11 cellular contexts compared by ENCODE assay signal in the genomic region with DNA sequence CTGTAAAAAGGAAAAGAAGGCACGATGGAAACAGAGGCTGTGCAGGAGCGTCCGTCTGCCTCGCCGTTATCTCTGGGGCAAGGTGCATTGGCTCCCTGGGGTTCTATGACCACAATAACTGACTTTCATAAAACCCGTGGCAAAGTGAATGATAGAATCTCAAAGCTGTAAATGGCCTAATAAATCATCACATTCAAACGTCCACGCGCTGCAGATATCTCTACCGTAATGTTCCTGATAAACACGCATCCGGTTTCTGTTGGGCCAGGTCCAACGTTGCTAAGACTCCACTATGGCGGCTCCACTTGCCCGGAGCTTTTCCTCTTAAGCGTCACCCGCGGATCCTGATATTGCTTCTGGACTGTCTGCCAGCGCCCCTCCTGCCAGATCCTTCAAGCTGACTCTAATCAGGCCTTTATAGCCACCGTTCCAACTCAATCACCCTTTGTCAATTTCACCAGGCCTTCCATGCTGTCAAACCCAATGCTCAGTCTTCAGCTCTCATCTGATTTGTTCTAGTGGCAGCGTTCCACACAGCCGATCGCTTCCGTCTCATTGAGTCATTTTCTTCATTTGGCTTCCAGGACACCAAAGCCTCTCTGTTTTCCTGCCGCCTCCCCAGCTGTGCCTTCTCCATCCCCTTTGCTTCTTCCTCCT.
A peak's percentile ranks its signal among the peaks of the same experiment; 100 is the strongest.
DNase-seq lines count a peak whose midpoint lies in the region; ATAC-seq and TF ChIP-seq lines count a peak whose summit lies in the region.
"Had no signal": no experiment of that assay in that cellular context is flagged by ENCODE, and none has a peak within 500 bp of the region (broad histone marks: within the 10 kb centered on the region; RNA-seq: fewer than 3 reads in every experiment).

No MANE protein-coding gene starts in this region.

- CTCF ChIA-PET in A673 (lab: Charles Lee) (interaction anchor here (0.7 kb wide), 1 partner anchor 337 kb away, joined by 13 read pairs; no protein-coding TSS in a partner anchor), HEK293T (lab: Yijun Ruan, JAX) (no interaction called here)

- no peak overlapping the region for H3K27ac ChIP-seq in A673 (ENCODE audit: low read depth, low read length, poor library complexity, severe bottlenecking)
- no peak overlapping the region for H3K27ac ChIP-seq in left lung

- H3K4me1 Mint-ChIP-seq in CD14-positive monocyte, result no peaks in the 10 kb centered on the region
- H3K4me1 Mint-ChIP-seq: activated naive CD8-positive, alpha-beta T cell treated with anti-CD3 and anti-CD28 coated beads, Interleukin-2, amount 10 ng/mL, durations not matched to agents 7 days and 5 days; nephron progenitor cell had no signal

- BruUV-seq in A673 (replicated peaks; lab: Mats Ljungman, UMichigan), result no TSS peak

- DNase-seq in A673 (ENCODE audit: low spot score) (peak; percentile 7), HEK293T (ENCODE audit: extremely low spot score) (peak; percentile 42), RPMI7951 (ENCODE audit: low read depth) (peak; percentile 19), left lung (no peak), ecto neural progenitor cell (ENCODE audit: low spot score) (no peak), ureter (ENCODE audit: low spot score) (no peak), CD14-positive monocyte (ENCODE audit: low spot score) (no peak)
- DNase-seq: activated naive CD8-positive, alpha-beta T cell treated with anti-CD3 and anti-CD28 coated beads, Interleukin-2, amount 10 ng/mL, durations not matched to agents 7 days and 5 days; MV-4-11; nephron progenitor cell had no signal

- H3K36me3 ChIP-seq in A673 (ENCODE audit: insufficient read depth, low read length, poor library complexity, severe bottlenecking) (no peaks in the 10 kb centered on the region), left lung (no peaks in the 10 kb centered on the region)

- H3K36me3 Mint-ChIP-seq in CD14-positive monocyte, result no peaks in the 10 kb centered on the region
- H3K36me3 Mint-ChIP-seq: activated naive CD8-positive, alpha-beta T cell treated with anti-CD3 and anti-CD28 coated beads, Interleukin-2, amount 10 ng/mL, durations not matched to agents 7 days and 5 days had no signal

- H3K4me1 ChIP-seq in A673 (ENCODE audit: insufficient read depth, low read length, poor library complexity, severe bottlenecking) (no peaks in the 10 kb centered on the region), left lung (no peaks in the 10 kb centered on the region)

- H3K27me3 ChIP-seq in A673 (replicated peaks; ENCODE audit: insufficient read depth, low read depth, low read length, poor library complexity) (no peaks in the 10 kb centered on the region), left lung (no peaks in the 10 kb centered on the region)

- peaks cover 16 to 53% (median 42%) of the 10 kb centered on the region in 7 donors for H3K9me3 Mint-ChIP-seq in CD14-positive monocyte

- no peak overlapping the region for H3K27ac Mint-ChIP-seq in CD14-positive monocyte
- H3K27ac Mint-ChIP-seq: activated naive CD8-positive, alpha-beta T cell treated with anti-CD3 and anti-CD28 coated beads, Interleukin-2, amount 10 ng/mL, durations not matched to agents 7 days and 5 days; nephron progenitor cell had no signal

- H3K4me3 Mint-ChIP-seq in CD14-positive monocyte, result no peak overlapping the region
- H3K4me3 Mint-ChIP-seq: activated naive CD8-positive, alpha-beta T cell treated with anti-CD3 and anti-CD28 coated beads, Interleukin-2, amount 10 ng/mL, durations not matched to agents 7 days and 5 days; nephron progenitor cell had no signal

- H3K27me3 Mint-ChIP-seq in CD14-positive monocyte (ENCODE audit: low read depth in 3 of 3), result peaks cover 0 to 2% (median 0%) of the 10 kb centered on the region in 3 donors
- H3K27me3 Mint-ChIP-seq: activated naive CD8-positive, alpha-beta T cell treated with anti-CD3 and anti-CD28 coated beads, Interleukin-2, amount 10 ng/mL, durations not matched to agents 7 days and 5 days had no signal

- no peak for TF ChIP-seq CTCF in A673 (conservative IDR thresholded peaks at IDR 0.05; ENCODE audit: low read depth, low read length)
- no peak for TF ChIP-seq CTCF in left lung (IDR thresholded peaks at IDR 0.05)
- no peak for TF ChIP-seq CTCF in CD14-positive monocyte (IDR thresholded peaks at IDR 0.05)

- POLR2A ChIA-PET in A673 (lab: Charles Lee; ENCODE audit: low non-redundant PET), result no interaction called here
- POLR2A ChIA-PET in HEK293T (lab: Yijun Ruan, JAX), result no interaction called here

- peak; percentile 50 for ATAC-seq in left lung
- no peak for ATAC-seq in GM21723 (IDR thresholded peaks at IDR 0.05; ENCODE audit: unreplicated experiment)

- H3K4me3 ChIP-seq in A673 (ENCODE audit: low read depth, low read length, poor library complexity, severe bottlenecking), result peak overlapping the region; percentile 15
- H3K4me3 ChIP-seq in left lung, result peak overlapping the region in 1 of 2 donors; percentile 8

- intact Hi-C loops in A673 (cut with micrococcal nuclease; ENCODE audit: unreplicated experiment) (no loop called here), left lung (cut with DNase I) (no loop called here), CD14-positive monocyte (cut with micrococcal nuclease) (no loop called here)

- H3K9me3 ChIP-seq in A673 (ENCODE audit: low read depth, low read length, poor library complexity, severe bottlenecking) (no peaks in the 10 kb centered on the region), left lung (peaks cover 0 to 32% of the 10 kb centered on the region in 2 donors)

TF ChIP-seq in HEK293T, 16 proteins besides CTCF, POLR2A, EP300 and RAD21:
- TF ChIP-seq ELF4 (IDR thresholded peaks at IDR 0.05) (no peak), CTBP1 (IDR thresholded peaks at IDR 0.05; ENCODE audit: borderline replicate concordance) (no peak), BHLHE40 (IDR thresholded peaks at IDR 0.05; ENCODE audit: borderline replicate concordance) (no peak), TARDBP (IDR thresholded peaks at IDR 0.05) (no peak), LEF1 (IDR thresholded peaks at IDR 0.05; ENCODE audit: borderline replicate concordance) (no peak), ZNF384 (IDR thresholded peaks at IDR 0.05) (no peak), SP1 (IDR thresholded peaks at IDR 0.05) (no peak), FOXA1 (IDR thresholded peaks at IDR 0.05) (no peak), FOXK2 (IDR thresholded peaks at IDR 0.05) (no peak), HDGF (IDR thresholded peaks at IDR 0.05; ENCODE audit: borderline replicate concordance) (no peak), L3MBTL2 (conservative IDR thresholded peaks at IDR 0.05) (peak; percentile 41; the same call in 1 of the 2 replicates), FOXM1 (IDR thresholded peaks at IDR 0.05; ENCODE audit: borderline replicate concordance) (no peak), NFRKB (IDR thresholded peaks at IDR 0.05) (no peak), ARNT (IDR thresholded peaks at IDR 0.05) (no peak), SUZ12 (IDR thresholded peaks at IDR 0.05) (no peak)
- TF ChIP-seq, protein P1, sequence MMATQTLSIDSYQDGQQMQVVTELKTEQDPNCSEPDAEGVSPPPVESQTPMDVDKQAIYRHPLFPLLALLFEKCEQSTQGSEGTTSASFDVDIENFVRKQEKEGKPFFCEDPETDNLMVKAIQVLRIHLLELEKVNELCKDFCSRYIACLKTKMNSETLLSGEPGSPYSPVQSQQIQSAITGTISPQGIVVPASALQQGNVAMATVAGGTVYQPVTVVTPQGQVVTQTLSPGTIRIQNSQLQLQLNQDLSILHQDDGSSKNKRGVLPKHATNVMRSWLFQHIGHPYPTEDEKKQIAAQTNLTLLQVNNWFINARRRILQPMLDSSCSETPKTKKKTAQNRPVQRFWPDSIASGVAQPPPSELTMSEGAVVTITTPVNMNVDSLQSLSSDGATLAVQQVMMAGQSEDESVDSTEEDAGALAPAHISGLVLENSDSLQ (IDR thresholded peaks at IDR 0.05), result peak; percentile 91

Comparison
In these comparisons a context has a peak if more than half of its experiments do, and no peak if none do; other contexts are left out.
1. DNase-seq: peak in A673 (single experiment), HEK293T (single experiment) and RPMI7951 (single experiment); none in left lung (0 of 2), ecto neural progenitor cell (single experiment), ureter (single experiment) and CD14-positive monocyte (single experiment).